In the genomic region with DNA sequence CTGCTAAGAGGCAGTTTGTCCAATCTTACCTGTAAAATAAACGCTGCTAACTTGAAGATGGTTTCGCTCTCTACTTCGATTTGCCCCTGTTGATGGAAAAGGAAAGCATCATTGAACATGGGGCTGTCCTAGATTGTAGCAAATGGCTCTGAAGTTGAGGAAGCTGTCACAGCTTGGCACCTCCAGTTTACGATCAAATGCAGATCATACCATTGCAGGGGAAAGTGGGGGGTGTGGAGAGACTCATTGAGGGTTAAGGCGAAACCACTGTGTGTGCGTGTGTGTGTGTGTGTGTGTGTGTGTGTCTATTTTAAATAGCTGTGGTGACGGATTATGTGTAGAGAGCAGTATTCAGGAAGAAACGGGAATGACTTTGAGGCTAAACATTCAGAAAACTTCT, we compare ENCODE assay signal across 8 cellular contexts.
DNase-seq lines count a peak whose midpoint lies in the region; ATAC-seq lines count a peak whose summit lies in the region.

No MANE protein-coding gene starts in this region.

- no peak for ATAC-seq in HG03439 (IDR thresholded peaks at IDR 0.05; ENCODE audit: unreplicated experiment)
- no peak for ATAC-seq in GM19455 (IDR thresholded peaks at IDR 0.05; ENCODE audit: unreplicated experiment)

- peak; percentile 80 for DNase-seq in NCI-H748 treated with DMSO at 0.1 percent for 48 hours (lab: John Stamatoyannopoulos, UW)
- DNase-seq in activated naive CD4-positive, alpha-beta T cell treated with anti-CD3 and anti-CD28 coated beads, Interleukin-2, amount 50 U/mL, for 16 hours: peak; percentile 46
- DNase-seq in islet precursor cell: peak; percentile 89
- peak; percentile 33 for DNase-seq in stimulated activated CD4-positive, alpha-beta T cell treated with anti-CD3 and anti-CD28 coated beads, Interleukin-2, amount 100 ng/mL, for 4 hours (ENCODE audit: low read depth)
- DNase-seq in NCI-H1105 treated with DMSO at 0.1 percent for 48 hours (lab: John Stamatoyannopoulos, UW): no peak
- DNase-seq in GM03348 (ENCODE audit: low spot score): no peak

Comparison
In these comparisons a context has a peak if more than half of its experiments do, and no peak if none do; other contexts are left out.
1. DNase-seq: peak in NCI-H748 treated with DMSO at 0.1 percent for 48 hours (single experiment), activated naive CD4-positive, alpha-beta T cell treated with anti-CD3 and anti-CD28 coated beads, Interleukin-2, amount 50 U/mL, for 16 hours (single experiment), islet precursor cell (single experiment) and stimulated activated CD4-positive, alpha-beta T cell treated with anti-CD3 and anti-CD28 coated beads, Interleukin-2, amount 100 ng/mL, for 4 hours (single experiment); none in NCI-H1105 treated with DMSO at 0.1 percent for 48 hours (single experiment) and GM03348 (single experiment).